Comparison of ENCODE assay signal across 16 cellular contexts in genomic region chr1:60832372-60832771, GRCh38.
"Had no signal": no experiment of that assay in that cellular context is flagged by ENCODE, and none has a peak within 500 bp of the region (broad histone marks: within the 10 kb centered on the region; RNA-seq: fewer than 3 reads in every experiment).

No MANE protein-coding gene starts in this region.

- H3K4me3 ChIP-seq: ascending aorta, heart left ventricle, prostate gland, suprapubic skin, upper lobe of right lung had no signal

- ATAC-seq: activated CD8-positive, alpha-beta memory T cell treated with anti-CD3 and anti-CD28 coated beads, Interleukin-2, amount 10 ng/mL, durations not matched to agents 7 days and 5 days; T-helper 17 cell; upper lobe of right lung had no signal

- H3K4me3 Mint-ChIP-seq: activated CD8-positive, alpha-beta memory T cell treated with anti-CD3 and anti-CD28 coated beads, Interleukin-2, amount 10 ng/mL, durations not matched to agents 7 days and 5 days; activated T-cell treated with anti-CD3 and anti-CD28 coated beads, Interleukin-2, amount 50 U/mL, for 24 hours; naive B cell; T-helper 17 cell had no signal

- H3K36me3 Mint-ChIP-seq: activated CD8-positive, alpha-beta memory T cell treated with anti-CD3 and anti-CD28 coated beads, Interleukin-2, amount 10 ng/mL, durations not matched to agents 7 days and 5 days; naive B cell had no signal

- H3K9me3 ChIP-seq: ascending aorta, heart left ventricle, prostate gland, suprapubic skin, upper lobe of right lung had no signal

- H3K27ac ChIP-seq: ascending aorta, prostate gland, suprapubic skin, upper lobe of right lung had no signal

- H3K4me1 Mint-ChIP-seq: naive B cell, T-helper 17 cell had no signal

- H3K4me1 ChIP-seq: ascending aorta, prostate gland, suprapubic skin, upper lobe of right lung had no signal

- H3K36me3 ChIP-seq: ascending aorta, heart left ventricle, prostate gland, suprapubic skin, upper lobe of right lung had no signal

- H3K27ac Mint-ChIP-seq: activated CD8-positive, alpha-beta memory T cell treated with anti-CD3 and anti-CD28 coated beads, Interleukin-2, amount 10 ng/mL, durations not matched to agents 7 days and 5 days; activated T-cell treated with anti-CD3 and anti-CD28 coated beads, Interleukin-2, amount 50 U/mL, for 24 hours; naive B cell; T-helper 17 cell had no signal

- DNase-seq: activated CD4-positive, alpha-beta T cell treated with anti-CD3 and anti-CD28 coated beads, Interleukin-2, amount 50 U/mL, for 48 hours; activated CD4-positive, CD25-positive, alpha-beta regulatory T cell treated with anti-CD3 and anti-CD28 coated beads, Interleukin-2, amount 50 U/mL, for 72 hours; activated CD8-positive, alpha-beta memory T cell treated with anti-CD3 and anti-CD28 coated beads, Interleukin-2, amount 10 ng/mL, durations not matched to agents 7 days and 5 days; activated gamma-delta T cell treated with Interleukin-2 at 50 U/mL for 16 hours; activated T-cell treated with anti-CD3 and anti-CD28 coated beads, Interleukin-2, amount 50 U/mL, for 24 hours; heart left ventricle; kidney; naive B cell; occipital lobe; stimulated activated CD4-positive, alpha-beta T cell treated with anti-CD3 and anti-CD28 coated beads, Interleukin-2, amount 100 ng/mL, for 24 hours; stimulated activated naive CD4-positive, alpha-beta T cell treated with Interleukin-2 at 50 U/mL for 16 hours; T-helper 17 cell; upper lobe of right lung had no signal

- H3K27me3 ChIP-seq: ascending aorta, upper lobe of right lung had no signal

- H3K9me3 Mint-ChIP-seq: activated T-cell treated with anti-CD3 and anti-CD28 coated beads, Interleukin-2, amount 50 U/mL, for 24 hours had no signal
